Comparison of ENCODE assay signal across 8 cellular contexts in the genomic region with DNA sequence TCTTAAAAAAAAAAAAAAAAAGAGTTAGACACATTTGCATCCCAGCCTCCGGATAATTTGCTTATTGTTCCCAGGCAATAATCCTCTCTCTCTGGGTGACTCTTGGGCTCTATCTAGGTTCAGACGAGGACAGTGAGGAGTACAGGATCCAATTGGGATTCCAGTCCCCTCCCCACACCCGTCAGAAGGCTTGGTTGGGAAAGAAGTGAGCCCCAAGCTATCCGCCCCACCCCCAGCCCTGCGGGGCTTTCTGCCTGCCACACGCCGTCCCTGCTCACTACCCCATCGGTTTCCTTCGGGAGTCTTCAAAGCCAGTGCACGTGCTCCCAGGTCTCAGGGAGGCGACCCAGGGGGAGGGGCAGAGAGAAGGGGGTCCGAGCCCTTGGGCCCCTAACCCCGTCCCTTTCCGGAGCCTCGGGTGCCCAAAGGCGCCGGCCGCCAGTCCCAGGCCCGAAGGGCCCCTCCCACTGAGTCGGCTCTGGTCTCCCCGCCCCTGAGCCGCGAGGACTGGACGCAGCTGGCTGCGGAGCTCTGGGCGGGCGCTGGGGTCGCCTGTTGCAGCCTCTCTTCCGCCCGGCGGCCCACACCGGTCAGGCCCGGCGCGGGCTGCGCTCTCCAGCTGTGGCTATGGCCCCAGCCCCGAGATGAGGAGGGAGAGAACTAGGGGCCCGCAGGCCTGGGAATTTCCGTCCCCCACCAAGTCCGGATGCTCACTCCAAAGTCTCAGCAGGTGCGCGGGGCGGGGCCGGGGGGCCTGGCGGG. TPM values are rescaled to one million over a fixed set of nuclear protein-coding genes. Genes with fewer than 3 reads are reported as not detected.
DNase-seq lines count a peak whose midpoint lies in the region; ATAC-seq and TF ChIP-seq lines count a peak whose summit lies in the region.

No MANE protein-coding gene starts in this region.

- peak overlapping the region; percentile 92 to 98 (median 94) for H3K27ac ChIP-seq in body of pancreas

- peak; percentile 43 for ATAC-seq in GM18861 (IDR thresholded peaks at IDR 0.05; ENCODE audit: unreplicated experiment)
- peak; percentile 57 for ATAC-seq in HG03095 (IDR thresholded peaks at IDR 0.05; ENCODE audit: unreplicated experiment)
- peak; percentile 51 for ATAC-seq in body of pancreas
- ATAC-seq in sciatic nerve, result peak; percentile 86
- no peak for ATAC-seq in HG03378 (IDR thresholded peaks at IDR 0.05; ENCODE audit: unreplicated experiment)

- no peaks in the 10 kb centered on the region for H3K9me3 ChIP-seq in body of pancreas
- H3K9me3 ChIP-seq in iPS-18c (ENCODE audit: control insufficient read depth, insufficient read depth, low read length), result no peaks in the 10 kb centered on the region

- H3K4me3 ChIP-seq in body of pancreas (peak overlapping the region; percentile 2 to 25), iPS-18c (ENCODE audit: insufficient read depth, low read depth, low read length) (peak overlapping the region; percentile 32)

- DNase-seq in CD1c-positive myeloid dendritic cell (ENCODE audit: extremely low spot score), result peak; percentile 63
- DNase-seq in NOMO-1 (lab: John Stamatoyannopoulos, UW; ENCODE audit: unreplicated experiment in 2 of 2), result peak; percentile 79 to 80
- peak; percentile 83 to 91 (median 90) for DNase-seq in body of pancreas
- DNase-seq in sciatic nerve (ENCODE audit: low spot score), result peak; percentile 90

- peaks cover 74% of the 10 kb centered on the region for H3K4me1 ChIP-seq in body of pancreas

- intact Hi-C loops in body of pancreas (cut with DNase I) (no loop called here), sciatic nerve (cut with DNase I) (no loop called here)

- H3K27me3 ChIP-seq in body of pancreas, result no peaks in the 10 kb centered on the region

- no peaks in the 10 kb centered on the region for H3K36me3 ChIP-seq in body of pancreas (replicated peaks in 1 of 2; ENCODE audit: insufficient read depth in 1 of 2, low read depth in 2 of 2)

- peak; percentile 86 to 92 (median 87) for TF ChIP-seq POLR2A in body of pancreas (IDR thresholded peaks at IDR 0.05)

- TF ChIP-seq CTCF in body of pancreas (IDR thresholded peaks at IDR 0.05), result no peak

- 0 to 20% methylated on average over 3 to 45 of the region's 45 CpGs for WGBS in body of pancreas, 2 donors

RNA-seq across cellular contexts. Expression of a gene that starts 2.5 kb away (rescaled TPM):
- total RNA-seq in body of pancreas, result 1 to 10 TPM in 1 of 2 donors, not detected in 1; 4.2 TPM
- 2.1 TPM for total RNA-seq in sciatic nerve

RNA-seq across cellular contexts. Expression of a gene that starts 4.2 kb away (rescaled TPM):
- 10 to 100 TPM; 44.8 to 90.3 TPM for total RNA-seq in body of pancreas
- total RNA-seq in sciatic nerve, result 71.7 TPM

RNA-seq across cellular contexts. Expression of a gene that starts 27.7 kb away (rescaled TPM):
- 100 to 1,000 TPM; 269 to 441 TPM for total RNA-seq in body of pancreas
- 470 TPM for total RNA-seq in sciatic nerve

RNA-seq across cellular contexts. Expression of a gene that starts 38.1 kb away (rescaled TPM):
- total RNA-seq in body of pancreas (10 to 100 TPM; 31.1 to 33.9 TPM), sciatic nerve (26.8 TPM)

RNA-seq across cellular contexts. Expression of a gene that starts 46.1 kb away (rescaled TPM):
- total RNA-seq in body of pancreas (10 to 100 TPM; 18.9 to 68.6 TPM), sciatic nerve (9.1 TPM)
